ENCODE assay signal across 1 cellular context in the genomic region with DNA sequence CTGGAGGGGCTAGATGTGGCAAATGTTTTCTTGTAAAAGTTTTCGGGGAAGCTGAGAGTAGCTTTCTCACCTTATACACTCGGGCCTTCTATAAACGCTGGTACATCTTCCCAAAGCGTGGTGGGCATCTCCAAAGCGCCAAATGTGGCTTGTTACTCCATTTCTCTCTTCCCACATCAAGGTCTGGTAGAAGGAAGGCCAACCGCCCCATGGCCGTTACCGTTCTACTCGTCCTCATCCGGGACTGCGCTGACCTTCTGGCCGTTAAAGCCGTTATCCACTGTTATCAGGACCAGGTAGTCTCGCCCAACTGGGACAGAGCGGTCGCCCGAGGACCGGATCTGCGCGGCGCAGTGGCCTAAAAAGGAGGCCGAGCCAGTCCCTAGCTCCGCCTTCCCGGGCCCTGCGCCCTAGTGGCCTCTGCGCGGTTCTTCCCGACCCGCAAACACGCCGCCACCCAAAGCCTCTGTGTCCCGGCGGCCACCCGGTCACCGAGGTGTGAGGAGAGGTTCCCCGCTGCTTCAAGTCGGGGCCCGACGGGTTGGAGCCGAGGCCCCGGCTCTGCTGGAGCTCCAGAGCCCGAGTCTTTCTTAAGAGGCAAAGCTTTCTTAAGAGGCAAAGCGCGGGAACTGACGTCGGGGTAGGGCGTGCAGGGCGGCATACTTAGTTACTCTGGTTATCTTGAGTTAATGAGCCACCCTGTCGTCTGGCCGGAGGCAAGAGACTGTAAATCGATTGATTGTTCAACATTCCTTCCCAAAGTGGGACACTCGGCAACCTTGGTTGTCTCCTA.
TF ChIP-seq lines count a peak whose summit lies in the region.

No MANE protein-coding gene starts in this region.

TF ChIP-seq in K562, 482 proteins besides CTCF, POLR2A, EP300 and RAD21 (continued from another document and continues in another):
- TF ChIP-seq ZNF586 (CRISPR knock-in tag; conservative IDR thresholded peaks at IDR 0.05) (no peak), LARP7 (IDR thresholded peaks at IDR 0.05) (no peak; the same call in 1 of the 2 replicates), CBX5 (IDR thresholded peaks at IDR 0.05; ENCODE audit: borderline replicate concordance, low read depth) (no peak; the same call in 1 of the 2 replicates), KAT7 (CRISPR knock-in tag; IDR thresholded peaks at IDR 0.05; ENCODE audit: borderline replicate concordance) (peak; percentile 88; the same call in 1 of the 2 replicates), SMC3 (conservative IDR thresholded peaks at IDR 0.05; ENCODE audit: insufficient read depth, low read depth, low read length) (no peak), FUS (optimal IDR thresholded peaks at IDR 0.05; ENCODE audit: low read depth, low read length) (no peak), MTF1 (CRISPR knock-in tag; IDR thresholded peaks at IDR 0.05; ENCODE audit: borderline replicate concordance) (no peak)
- TF ChIP-seq, protein P1, sequence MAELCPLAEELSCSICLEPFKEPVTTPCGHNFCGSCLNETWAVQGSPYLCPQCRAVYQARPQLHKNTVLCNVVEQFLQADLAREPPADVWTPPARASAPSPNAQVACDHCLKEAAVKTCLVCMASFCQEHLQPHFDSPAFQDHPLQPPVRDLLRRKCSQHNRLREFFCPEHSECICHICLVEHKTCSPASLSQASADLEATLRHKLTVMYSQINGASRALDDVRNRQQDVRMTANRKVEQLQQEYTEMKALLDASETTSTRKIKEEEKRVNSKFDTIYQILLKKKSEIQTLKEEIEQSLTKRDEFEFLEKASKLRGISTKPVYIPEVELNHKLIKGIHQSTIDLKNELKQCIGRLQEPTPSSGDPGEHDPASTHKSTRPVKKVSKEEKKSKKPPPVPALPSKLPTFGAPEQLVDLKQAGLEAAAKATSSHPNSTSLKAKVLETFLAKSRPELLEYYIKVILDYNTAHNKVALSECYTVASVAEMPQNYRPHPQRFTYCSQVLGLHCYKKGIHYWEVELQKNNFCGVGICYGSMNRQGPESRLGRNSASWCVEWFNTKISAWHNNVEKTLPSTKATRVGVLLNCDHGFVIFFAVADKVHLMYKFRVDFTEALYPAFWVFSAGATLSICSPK (IDR thresholded peaks at IDR 0.05; ENCODE audit: borderline replicate concordance): no peak; the same call in 1 of the 2 replicates
- TF ChIP-seq, protein P2, sequence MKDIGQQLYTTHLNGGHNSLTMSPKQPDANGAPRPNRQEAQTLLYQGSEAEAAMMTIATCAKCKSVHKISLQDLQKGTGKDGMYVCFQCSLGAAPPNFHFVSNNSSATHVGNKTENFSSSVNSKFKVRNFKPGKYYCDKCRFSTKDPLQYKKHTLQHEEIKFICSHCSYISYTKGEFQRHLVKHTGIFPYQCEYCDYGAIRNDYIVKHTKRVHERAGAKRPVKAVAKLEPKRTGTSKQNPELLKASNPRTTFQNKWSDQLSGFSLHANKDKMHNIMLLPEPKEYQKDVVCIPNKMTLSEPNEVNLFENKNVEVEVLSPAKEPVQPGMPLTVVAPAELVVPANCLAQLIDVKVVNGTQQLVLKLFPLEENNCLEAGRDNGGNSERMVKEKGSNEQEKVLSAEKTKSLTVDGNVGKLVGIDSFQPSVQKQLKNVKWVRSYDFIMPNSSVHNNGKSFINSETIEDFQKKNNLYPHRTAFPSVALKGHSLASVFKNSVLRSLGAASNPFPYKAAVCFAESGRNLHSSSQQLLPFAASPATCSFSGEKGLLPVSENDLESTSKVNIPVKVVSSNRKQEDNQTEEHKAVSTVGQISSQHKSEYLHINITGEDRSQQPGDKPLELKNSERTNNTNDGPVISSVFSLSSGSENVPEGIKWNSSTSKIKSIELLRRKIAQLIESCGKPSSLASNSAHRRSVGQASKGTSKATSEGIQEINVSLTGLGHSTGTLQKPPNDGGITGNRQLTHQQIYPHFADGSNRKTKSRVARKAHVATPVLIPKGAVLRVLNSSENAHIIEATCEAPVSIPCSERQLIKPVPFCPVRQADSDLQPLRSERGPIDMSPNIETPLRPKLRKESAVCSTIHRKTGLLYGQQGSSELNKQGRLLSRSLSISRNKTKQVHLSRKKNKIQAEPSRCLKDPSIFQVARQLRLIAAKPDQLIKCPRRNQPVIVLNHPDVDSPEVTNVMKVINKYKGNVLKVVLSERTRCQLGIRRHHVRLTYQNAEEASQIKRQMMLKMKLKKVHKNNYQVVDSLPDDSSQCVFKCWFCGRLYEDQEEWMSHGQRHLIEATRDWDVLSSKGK (CRISPR knock-in tag; IDR thresholded peaks at IDR 0.05): no peak
- TF ChIP-seq, protein P3, sequence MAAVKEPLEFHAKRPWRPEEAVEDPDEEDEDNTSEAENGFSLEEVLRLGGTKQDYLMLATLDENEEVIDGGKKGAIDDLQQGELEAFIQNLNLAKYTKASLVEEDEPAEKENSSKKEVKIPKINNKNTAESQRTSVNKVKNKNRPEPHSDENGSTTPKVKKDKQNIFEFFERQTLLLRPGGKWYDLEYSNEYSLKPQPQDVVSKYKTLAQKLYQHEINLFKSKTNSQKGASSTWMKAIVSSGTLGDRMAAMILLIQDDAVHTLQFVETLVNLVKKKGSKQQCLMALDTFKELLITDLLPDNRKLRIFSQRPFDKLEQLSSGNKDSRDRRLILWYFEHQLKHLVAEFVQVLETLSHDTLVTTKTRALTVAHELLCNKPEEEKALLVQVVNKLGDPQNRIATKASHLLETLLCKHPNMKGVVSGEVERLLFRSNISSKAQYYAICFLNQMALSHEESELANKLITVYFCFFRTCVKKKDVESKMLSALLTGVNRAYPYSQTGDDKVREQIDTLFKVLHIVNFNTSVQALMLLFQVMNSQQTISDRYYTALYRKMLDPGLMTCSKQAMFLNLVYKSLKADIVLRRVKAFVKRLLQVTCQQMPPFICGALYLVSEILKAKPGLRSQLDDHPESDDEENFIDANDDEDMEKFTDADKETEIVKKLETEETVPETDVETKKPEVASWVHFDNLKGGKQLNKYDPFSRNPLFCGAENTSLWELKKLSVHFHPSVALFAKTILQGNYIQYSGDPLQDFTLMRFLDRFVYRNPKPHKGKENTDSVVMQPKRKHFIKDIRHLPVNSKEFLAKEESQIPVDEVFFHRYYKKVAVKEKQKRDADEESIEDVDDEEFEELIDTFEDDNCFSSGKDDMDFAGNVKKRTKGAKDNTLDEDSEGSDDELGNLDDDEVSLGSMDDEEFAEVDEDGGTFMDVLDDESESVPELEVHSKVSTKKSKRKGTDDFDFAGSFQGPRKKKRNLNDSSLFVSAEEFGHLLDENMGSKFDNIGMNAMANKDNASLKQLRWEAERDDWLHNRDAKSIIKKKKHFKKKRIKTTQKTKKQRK (IDR thresholded peaks at IDR 0.05; ENCODE audit: borderline replicate concordance, low read depth, low read length): no peak
- TF ChIP-seq, protein P4, sequence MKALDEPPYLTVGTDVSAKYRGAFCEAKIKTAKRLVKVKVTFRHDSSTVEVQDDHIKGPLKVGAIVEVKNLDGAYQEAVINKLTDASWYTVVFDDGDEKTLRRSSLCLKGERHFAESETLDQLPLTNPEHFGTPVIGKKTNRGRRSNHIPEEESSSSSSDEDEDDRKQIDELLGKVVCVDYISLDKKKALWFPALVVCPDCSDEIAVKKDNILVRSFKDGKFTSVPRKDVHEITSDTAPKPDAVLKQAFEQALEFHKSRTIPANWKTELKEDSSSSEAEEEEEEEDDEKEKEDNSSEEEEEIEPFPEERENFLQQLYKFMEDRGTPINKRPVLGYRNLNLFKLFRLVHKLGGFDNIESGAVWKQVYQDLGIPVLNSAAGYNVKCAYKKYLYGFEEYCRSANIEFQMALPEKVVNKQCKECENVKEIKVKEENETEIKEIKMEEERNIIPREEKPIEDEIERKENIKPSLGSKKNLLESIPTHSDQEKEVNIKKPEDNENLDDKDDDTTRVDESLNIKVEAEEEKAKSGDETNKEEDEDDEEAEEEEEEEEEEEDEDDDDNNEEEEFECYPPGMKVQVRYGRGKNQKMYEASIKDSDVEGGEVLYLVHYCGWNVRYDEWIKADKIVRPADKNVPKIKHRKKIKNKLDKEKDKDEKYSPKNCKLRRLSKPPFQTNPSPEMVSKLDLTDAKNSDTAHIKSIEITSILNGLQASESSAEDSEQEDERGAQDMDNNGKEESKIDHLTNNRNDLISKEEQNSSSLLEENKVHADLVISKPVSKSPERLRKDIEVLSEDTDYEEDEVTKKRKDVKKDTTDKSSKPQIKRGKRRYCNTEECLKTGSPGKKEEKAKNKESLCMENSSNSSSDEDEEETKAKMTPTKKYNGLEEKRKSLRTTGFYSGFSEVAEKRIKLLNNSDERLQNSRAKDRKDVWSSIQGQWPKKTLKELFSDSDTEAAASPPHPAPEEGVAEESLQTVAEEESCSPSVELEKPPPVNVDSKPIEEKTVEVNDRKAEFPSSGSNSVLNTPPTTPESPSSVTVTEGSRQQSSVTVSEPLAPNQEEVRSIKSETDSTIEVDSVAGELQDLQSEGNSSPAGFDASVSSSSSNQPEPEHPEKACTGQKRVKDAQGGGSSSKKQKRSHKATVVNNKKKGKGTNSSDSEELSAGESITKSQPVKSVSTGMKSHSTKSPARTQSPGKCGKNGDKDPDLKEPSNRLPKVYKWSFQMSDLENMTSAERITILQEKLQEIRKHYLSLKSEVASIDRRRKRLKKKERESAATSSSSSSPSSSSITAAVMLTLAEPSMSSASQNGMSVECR (CRISPR knock-in tag; IDR thresholded peaks at IDR 0.05): peak; percentile 60; the same call in 1 of the 2 replicates
- TF ChIP-seq, protein P5, sequence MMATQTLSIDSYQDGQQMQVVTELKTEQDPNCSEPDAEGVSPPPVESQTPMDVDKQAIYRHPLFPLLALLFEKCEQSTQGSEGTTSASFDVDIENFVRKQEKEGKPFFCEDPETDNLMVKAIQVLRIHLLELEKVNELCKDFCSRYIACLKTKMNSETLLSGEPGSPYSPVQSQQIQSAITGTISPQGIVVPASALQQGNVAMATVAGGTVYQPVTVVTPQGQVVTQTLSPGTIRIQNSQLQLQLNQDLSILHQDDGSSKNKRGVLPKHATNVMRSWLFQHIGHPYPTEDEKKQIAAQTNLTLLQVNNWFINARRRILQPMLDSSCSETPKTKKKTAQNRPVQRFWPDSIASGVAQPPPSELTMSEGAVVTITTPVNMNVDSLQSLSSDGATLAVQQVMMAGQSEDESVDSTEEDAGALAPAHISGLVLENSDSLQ (IDR thresholded peaks at IDR 0.05): no peak
- TF ChIP-seq, protein P6, sequence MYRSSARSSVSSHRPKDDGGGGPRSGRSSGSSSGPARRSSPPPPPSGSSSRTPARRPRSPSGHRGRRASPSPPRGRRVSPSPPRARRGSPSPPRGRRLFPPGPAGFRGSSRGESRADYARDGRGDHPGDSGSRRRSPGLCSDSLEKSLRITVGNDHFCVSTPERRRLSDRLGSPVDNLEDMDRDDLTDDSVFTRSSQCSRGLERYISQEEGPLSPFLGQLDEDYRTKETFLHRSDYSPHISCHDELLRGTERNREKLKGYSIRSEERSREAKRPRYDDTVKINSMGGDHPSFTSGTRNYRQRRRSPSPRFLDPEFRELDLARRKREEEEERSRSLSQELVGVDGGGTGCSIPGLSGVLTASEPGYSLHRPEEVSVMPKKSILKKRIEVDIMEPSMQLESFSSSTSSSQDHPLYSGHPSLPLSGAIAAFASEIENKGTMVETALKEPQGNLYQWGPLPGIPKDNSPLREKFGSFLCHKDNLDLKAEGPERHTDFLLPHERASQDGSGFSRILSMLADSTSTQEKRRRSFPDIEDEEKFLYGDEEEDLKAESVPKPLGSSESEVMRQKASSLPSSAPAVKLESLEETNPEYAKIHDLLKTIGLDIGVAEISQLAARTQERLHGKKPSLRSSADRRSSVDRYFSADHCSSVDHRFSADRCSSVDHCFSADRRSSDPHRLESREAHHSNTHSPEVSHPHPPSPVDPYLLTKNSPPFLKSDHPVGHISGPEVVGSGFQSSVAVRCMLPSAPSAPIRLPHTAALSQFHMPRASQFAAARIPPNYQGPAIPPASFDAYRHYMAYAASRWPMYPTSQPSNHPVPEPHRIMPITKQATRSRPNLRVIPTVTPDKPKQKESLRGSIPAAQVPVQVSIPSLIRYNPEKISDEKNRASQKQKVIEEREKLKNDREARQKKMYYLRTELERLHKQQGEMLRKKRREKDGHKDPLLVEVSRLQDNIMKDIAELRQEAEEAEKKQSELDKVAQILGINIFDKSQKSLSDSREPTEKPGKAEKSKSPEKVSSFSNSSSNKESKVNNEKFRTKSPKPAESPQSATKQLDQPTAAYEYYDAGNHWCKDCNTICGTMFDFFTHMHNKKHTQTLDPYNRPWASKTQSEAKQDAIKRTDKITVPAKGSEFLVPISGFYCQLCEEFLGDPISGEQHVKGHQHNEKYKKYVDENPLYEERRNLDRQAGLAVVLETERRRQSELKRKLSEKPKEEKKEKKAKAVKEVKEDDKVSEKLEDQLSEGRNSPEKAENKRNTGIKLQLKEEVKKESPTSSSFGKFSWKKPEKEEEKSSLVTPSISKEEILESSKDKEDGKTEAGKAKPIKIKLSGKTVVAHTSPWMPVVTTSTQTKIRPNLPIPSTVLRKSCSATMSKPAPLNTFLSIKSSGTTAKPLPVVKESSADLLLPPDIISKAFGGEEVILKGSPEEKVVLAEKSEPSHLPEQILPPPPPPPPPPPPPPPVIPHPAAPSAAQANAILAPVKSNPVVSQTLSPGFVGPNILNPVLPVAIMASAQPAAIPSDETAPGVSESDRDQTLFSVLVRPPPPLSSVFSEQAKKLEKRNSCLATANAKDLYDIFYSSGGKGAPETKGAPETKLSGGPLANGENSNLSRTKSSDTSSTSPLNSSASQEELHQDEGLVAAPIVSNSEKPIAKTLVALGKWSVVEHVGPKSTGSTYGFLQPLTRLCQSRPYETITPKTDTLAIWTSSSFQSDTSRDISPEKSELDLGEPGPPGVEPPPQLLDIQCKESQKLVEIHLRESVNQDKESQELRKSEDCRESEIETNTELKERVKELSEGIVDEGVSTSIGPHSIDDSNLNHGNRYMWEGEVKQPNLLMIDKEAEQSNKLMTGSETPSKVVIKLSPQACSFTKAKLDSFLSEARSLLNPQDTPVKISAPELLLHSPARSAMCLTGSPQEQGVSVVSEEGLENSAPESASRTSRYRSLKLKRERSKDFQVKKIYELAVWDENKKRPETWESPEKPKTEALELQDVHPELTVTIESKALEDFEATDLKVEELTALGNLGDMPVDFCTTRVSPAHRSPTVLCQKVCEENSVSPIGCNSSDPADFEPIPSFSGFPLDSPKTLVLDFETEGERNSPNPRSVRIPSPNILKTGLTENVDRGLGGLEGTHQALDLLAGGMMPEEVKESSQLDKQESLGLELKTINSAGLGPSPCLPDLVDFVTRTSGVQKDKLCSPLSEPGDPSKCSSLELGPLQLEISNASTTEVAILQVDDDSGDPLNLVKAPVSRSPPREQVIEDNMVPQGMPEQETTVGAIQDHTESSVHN (IDR thresholded peaks at IDR 0.05; ENCODE audit: borderline replicate concordance in 1 of 2, low read depth in 1 of 2): peak in 1 of 2 experiments; percentile 47; a peak in 1 of 4 replicates
